ENCODE assay signal across 1 cellular context in the genomic region with DNA sequence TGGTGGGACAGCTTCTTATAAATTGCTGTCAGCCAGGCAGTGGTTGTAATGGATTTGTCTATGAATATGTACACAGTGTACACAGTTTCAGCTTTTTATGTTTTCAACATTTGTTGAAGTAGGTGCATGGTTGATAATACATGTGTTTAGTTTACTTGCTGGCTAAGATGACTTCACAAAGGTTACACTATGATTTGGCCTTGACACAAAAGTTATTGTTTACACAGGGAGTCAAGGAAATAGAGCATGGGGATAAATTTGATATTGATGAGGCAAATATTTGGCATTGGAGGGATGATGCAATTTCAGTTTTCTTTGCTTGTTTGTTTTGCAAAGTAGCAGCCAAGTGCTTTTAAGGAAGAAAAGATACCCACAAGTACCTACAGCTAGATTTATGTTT.
A peak's percentile ranks its signal among the peaks of the same experiment; 100 is the strongest.
TF ChIP-seq lines count a peak whose summit lies in the region.

No MANE protein-coding gene starts in this region.

TF ChIP-seq in HepG2, 621 proteins besides CTCF, POLR2A, EP300 and RAD21 (continued from another document):
- TF ChIP-seq, protein P1, sequence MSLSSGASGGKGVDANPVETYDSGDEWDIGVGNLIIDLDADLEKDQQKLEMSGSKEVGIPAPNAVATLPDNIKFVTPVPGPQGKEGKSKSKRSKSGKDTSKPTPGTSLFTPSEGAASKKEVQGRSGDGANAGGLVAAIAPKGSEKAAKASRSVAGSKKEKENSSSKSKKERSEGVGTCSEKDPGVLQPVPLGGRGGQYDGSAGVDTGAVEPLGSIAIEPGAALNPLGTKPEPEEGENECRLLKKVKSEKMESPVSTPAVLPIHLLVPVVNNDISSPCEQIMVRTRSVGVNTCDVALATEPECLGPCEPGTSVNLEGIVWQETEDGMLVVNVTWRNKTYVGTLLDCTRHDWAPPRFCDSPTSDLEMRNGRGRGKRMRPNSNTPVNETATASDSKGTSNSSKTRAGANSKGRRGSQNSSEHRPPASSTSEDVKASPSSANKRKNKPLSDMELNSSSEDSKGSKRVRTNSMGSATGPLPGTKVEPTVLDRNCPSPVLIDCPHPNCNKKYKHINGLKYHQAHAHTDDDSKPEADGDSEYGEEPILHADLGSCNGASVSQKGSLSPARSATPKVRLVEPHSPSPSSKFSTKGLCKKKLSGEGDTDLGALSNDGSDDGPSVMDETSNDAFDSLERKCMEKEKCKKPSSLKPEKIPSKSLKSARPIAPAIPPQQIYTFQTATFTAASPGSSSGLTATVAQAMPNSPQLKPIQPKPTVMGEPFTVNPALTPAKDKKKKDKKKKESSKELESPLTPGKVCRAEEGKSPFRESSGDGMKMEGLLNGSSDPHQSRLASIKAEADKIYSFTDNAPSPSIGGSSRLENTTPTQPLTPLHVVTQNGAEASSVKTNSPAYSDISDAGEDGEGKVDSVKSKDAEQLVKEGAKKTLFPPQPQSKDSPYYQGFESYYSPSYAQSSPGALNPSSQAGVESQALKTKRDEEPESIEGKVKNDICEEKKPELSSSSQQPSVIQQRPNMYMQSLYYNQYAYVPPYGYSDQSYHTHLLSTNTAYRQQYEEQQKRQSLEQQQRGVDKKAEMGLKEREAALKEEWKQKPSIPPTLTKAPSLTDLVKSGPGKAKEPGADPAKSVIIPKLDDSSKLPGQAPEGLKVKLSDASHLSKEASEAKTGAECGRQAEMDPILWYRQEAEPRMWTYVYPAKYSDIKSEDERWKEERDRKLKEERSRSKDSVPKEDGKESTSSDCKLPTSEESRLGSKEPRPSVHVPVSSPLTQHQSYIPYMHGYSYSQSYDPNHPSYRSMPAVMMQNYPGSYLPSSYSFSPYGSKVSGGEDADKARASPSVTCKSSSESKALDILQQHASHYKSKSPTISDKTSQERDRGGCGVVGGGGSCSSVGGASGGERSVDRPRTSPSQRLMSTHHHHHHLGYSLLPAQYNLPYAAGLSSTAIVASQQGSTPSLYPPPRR (CRISPR knock-in tag; IDR thresholded peaks at IDR 0.05; ENCODE audit: borderline replicate concordance) = peak; percentile 87; the same call in 1 of the 2 replicates
- TF ChIP-seq GATAD2A (CRISPR knock-in tag; IDR thresholded peaks at IDR 0.05) = peak; percentile 95
- no peak for TF ChIP-seq ZKSCAN1 (IDR thresholded peaks at IDR 0.05; ENCODE audit: low read length)
- TF ChIP-seq ZNF670 (CRISPR knock-in tag; IDR thresholded peaks at IDR 0.05; ENCODE audit: borderline replicate concordance) = 0 out of 2 replicates have a peak, but pooled peaks have one; percentile 54
- no peak for TF ChIP-seq MEF2D (CRISPR knock-in tag; IDR thresholded peaks at IDR 0.05)
- 0 out of 2 replicates have a peak, but pooled peaks have one; percentile 20 for TF ChIP-seq ZNF614 (CRISPR knock-in tag; IDR thresholded peaks at IDR 0.05; ENCODE audit: borderline replicate concordance)
- TF ChIP-seq, protein P2, sequence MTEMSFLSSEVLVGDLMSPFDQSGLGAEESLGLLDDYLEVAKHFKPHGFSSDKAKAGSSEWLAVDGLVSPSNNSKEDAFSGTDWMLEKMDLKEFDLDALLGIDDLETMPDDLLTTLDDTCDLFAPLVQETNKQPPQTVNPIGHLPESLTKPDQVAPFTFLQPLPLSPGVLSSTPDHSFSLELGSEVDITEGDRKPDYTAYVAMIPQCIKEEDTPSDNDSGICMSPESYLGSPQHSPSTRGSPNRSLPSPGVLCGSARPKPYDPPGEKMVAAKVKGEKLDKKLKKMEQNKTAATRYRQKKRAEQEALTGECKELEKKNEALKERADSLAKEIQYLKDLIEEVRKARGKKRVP (CRISPR knock-in tag; IDR thresholded peaks at IDR 0.05) = peak in 1 of 2 experiments; percentile 95; a peak in 2 of 4 replicates
- peak; percentile 31; the same call in 1 of the 2 replicates for TF ChIP-seq PHF21A (CRISPR knock-in tag; IDR thresholded peaks at IDR 0.05)
- 0 out of 2 replicates have a peak, but pooled peaks have one; percentile 22 for TF ChIP-seq NFKBIZ (CRISPR knock-in tag; IDR thresholded peaks at IDR 0.05)
- peak; percentile 62; the same call in 1 of the 2 replicates for TF ChIP-seq FOXA1 (IDR thresholded peaks at IDR 0.05)
- TF ChIP-seq FOXA1 (CRISPR knock-in tag; IDR thresholded peaks at IDR 0.05) = peak; percentile 38; the same call in 1 of the 2 replicates
- TF ChIP-seq NFRKB (IDR thresholded peaks at IDR 0.05) = no peak
- TF ChIP-seq, protein P3, sequence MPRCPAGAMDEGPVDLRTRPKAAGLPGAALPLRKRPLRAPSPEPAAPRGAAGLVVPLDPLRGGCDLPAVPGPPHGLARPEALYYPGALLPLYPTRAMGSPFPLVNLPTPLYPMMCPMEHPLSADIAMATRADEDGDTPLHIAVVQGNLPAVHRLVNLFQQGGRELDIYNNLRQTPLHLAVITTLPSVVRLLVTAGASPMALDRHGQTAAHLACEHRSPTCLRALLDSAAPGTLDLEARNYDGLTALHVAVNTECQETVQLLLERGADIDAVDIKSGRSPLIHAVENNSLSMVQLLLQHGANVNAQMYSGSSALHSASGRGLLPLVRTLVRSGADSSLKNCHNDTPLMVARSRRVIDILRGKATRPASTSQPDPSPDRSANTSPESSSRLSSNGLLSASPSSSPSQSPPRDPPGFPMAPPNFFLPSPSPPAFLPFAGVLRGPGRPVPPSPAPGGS (CRISPR knock-in tag; IDR thresholded peaks at IDR 0.05) = no peak
- 0 out of 2 replicates have a peak, but pooled peaks have one; percentile 32 for TF ChIP-seq HDAC1 (CRISPR knock-in tag; IDR thresholded peaks at IDR 0.05)
- peak; percentile 94 for TF ChIP-seq FOXA3 (CRISPR knock-in tag; IDR thresholded peaks at IDR 0.05)
- peak; percentile 45; the same call in 1 of the 2 replicates for TF ChIP-seq KLF6 (CRISPR knock-in tag; IDR thresholded peaks at IDR 0.05)
- no peak for TF ChIP-seq ZNF264 (CRISPR knock-in tag; IDR thresholded peaks at IDR 0.05)
- TF ChIP-seq SAP130 (CRISPR knock-in tag; IDR thresholded peaks at IDR 0.05; ENCODE audit: low read depth) = peak; percentile 41; the same call in 1 of the 2 replicates
- no peak for TF ChIP-seq IKZF1 (IDR thresholded peaks at IDR 0.05)
- TF ChIP-seq CEBPG (CRISPR knock-in tag; IDR thresholded peaks at IDR 0.05) = peak; percentile 73
- peak; percentile 72; the same call in 1 of the 2 replicates for TF ChIP-seq ELF3 (CRISPR knock-in tag; IDR thresholded peaks at IDR 0.05)
- peak; percentile 42 for TF ChIP-seq FOXK1 (CRISPR knock-in tag; IDR thresholded peaks at IDR 0.05; ENCODE audit: borderline replicate concordance, low read depth)
- TF ChIP-seq, protein P4, sequence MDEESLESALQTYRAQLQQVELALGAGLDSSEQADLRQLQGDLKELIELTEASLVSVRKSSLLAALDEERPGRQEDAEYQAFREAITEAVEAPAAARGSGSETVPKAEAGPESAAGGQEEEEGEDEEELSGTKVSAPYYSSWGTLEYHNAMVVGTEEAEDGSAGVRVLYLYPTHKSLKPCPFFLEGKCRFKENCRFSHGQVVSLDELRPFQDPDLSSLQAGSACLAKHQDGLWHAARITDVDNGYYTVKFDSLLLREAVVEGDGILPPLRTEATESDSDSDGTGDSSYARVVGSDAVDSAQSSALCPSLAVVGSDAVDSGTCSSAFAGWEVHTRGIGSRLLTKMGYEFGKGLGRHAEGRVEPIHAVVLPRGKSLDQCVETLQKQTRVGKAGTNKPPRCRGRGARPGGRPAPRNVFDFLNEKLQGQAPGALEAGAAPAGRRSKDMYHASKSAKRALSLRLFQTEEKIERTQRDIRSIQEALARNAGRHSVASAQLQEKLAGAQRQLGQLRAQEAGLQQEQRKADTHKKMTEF (CRISPR knock-in tag; IDR thresholded peaks at IDR 0.05) = 0 out of 2 replicates have a peak, but pooled peaks have one; percentile 46
- TF ChIP-seq, protein P5, sequence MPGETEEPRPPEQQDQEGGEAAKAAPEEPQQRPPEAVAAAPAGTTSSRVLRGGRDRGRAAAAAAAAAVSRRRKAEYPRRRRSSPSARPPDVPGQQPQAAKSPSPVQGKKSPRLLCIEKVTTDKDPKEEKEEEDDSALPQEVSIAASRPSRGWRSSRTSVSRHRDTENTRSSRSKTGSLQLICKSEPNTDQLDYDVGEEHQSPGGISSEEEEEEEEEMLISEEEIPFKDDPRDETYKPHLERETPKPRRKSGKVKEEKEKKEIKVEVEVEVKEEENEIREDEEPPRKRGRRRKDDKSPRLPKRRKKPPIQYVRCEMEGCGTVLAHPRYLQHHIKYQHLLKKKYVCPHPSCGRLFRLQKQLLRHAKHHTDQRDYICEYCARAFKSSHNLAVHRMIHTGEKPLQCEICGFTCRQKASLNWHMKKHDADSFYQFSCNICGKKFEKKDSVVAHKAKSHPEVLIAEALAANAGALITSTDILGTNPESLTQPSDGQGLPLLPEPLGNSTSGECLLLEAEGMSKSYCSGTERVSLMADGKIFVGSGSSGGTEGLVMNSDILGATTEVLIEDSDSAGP (CRISPR knock-in tag; IDR thresholded peaks at IDR 0.05; ENCODE audit: borderline replicate concordance) = no peak
- TF ChIP-seq, protein P6, sequence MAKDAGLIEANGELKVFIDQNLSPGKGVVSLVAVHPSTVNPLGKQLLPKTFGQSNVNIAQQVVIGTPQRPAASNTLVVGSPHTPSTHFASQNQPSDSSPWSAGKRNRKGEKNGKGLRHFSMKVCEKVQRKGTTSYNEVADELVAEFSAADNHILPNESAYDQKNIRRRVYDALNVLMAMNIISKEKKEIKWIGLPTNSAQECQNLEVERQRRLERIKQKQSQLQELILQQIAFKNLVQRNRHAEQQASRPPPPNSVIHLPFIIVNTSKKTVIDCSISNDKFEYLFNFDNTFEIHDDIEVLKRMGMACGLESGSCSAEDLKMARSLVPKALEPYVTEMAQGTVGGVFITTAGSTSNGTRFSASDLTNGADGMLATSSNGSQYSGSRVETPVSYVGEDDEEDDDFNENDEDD (CRISPR knock-in tag; IDR thresholded peaks at IDR 0.05; ENCODE audit: borderline replicate concordance) = no peak
- TF ChIP-seq TBX3 (IDR thresholded peaks at IDR 0.05; ENCODE audit: borderline replicate concordance) = peak; percentile 82
- no peak for TF ChIP-seq SRSF4 (IDR thresholded peaks at IDR 0.05; ENCODE audit: low read depth, low read length, poor library complexity, severe bottlenecking)
- TF ChIP-seq IRF2 (CRISPR knock-in tag; IDR thresholded peaks at IDR 0.05) = no peak
- peak; percentile 54; the same call in 1 of the 2 replicates for TF ChIP-seq ISL2 (CRISPR knock-in tag; IDR thresholded peaks at IDR 0.05)
- TF ChIP-seq, protein P7, sequence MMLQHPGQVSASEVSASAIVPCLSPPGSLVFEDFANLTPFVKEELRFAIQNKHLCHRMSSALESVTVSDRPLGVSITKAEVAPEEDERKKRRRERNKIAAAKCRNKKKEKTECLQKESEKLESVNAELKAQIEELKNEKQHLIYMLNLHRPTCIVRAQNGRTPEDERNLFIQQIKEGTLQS (CRISPR knock-in tag; IDR thresholded peaks at IDR 0.05) = peak; percentile 23; the same call in 1 of the 2 replicates
- TF ChIP-seq SMAD3 (CRISPR knock-in tag; IDR thresholded peaks at IDR 0.05) = peak; percentile 89
- TF ChIP-seq KMT2A (CRISPR knock-in tag; IDR thresholded peaks at IDR 0.05) = no peak
- 0 out of 2 replicates have a peak, but pooled peaks have one; percentile 26 for TF ChIP-seq GATAD1 (CRISPR knock-in tag; IDR thresholded peaks at IDR 0.05)
- TF ChIP-seq HOXA5 (CRISPR knock-in tag; IDR thresholded peaks at IDR 0.05) = 0 out of 2 replicates have a peak, but pooled peaks have one; percentile 38
- TF ChIP-seq, protein P8, sequence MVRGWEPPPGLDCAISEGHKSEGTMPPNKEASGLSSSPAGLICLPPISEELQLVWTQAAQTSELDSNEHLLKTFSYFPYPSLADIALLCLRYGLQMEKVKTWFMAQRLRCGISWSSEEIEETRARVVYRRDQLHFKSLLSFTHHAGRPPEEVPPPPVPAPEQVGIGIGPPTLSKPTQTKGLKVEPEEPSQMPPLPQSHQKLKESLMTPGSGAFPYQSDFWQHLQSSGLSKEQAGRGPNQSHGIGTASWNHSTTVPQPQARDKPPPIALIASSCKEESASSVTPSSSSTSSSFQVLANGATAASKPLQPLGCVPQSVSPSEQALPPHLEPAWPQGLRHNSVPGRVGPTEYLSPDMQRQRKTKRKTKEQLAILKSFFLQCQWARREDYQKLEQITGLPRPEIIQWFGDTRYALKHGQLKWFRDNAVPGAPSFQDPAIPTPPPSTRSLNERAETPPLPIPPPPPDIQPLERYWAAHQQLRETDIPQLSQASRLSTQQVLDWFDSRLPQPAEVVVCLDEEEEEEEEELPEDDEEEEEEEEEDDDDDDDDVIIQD (CRISPR knock-in tag; IDR thresholded peaks at IDR 0.05; ENCODE audit: low read depth) = 0 out of 2 replicates have a peak, but pooled peaks have one; percentile 16
- TF ChIP-seq ZIK1 (CRISPR knock-in tag; IDR thresholded peaks at IDR 0.05; ENCODE audit: borderline replicate concordance, low read depth) = no peak
- peak; percentile 48; the same call in 1 of the 2 replicates for TF ChIP-seq HDAC2 (CRISPR knock-in tag; IDR thresholded peaks at IDR 0.05)
- peak; percentile 86 for TF ChIP-seq CEBPB (IDR thresholded peaks at IDR 0.05; ENCODE audit: borderline replicate concordance, low read depth, low read length)
- no peak for TF ChIP-seq NPAS2 (CRISPR knock-in tag; IDR thresholded peaks at IDR 0.05; ENCODE audit: borderline replicate concordance)
